In the genomic region with DNA sequence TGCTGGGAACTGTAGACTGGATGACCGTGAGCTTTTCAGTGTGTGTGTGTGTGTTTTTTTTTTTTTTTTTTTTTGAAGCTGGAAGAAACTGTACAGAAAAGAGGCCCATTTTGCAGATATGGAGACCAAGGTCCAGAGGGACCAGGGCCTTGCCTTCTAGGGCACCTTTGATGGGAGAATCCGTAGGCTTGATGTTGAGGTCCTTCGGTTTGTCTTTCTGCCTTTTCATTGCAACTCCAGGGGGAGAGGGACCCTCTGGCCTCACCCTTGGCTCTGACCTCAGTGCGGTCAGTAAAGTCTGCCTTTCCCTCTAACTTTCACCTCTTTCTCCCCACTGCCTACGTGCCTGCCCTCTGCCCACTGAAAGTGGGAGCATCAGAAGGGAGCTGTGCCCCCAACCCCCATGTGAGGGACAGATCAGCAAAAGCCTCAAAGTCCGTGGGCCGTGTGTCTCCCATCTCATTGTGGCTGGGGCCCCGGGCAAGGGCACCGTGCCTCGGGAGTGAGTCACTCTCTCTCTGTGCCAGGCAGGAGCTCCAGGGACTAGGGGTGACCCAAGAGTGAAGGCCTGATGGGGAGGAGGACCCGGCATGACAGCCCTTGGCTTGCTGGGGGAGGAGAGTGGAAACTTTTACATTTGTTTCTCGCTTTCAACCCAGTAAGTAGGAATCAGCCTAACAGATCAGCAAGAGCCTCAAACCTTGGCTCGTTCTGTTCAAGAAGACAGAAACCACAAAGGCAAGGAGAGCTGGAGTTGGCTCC, we compare ENCODE assay signal across 8 cellular contexts.
A peak's percentile ranks its signal among the peaks of the same experiment; 100 is the strongest.
DNase-seq lines count a peak whose midpoint lies in the region; ATAC-seq, FAIRE-seq and TF ChIP-seq lines count a peak whose summit lies in the region.

No MANE protein-coding gene starts in this region.

- peak overlapping the region; percentile 72; the same call in 1 of the 3 replicates for H2BK15ac ChIP-seq in IMR-90 (ENCODE audit: low read depth, low read length)

- H3K4me2 ChIP-seq in IMR-90 (ENCODE audit: low read depth, low read length), result peak overlapping the region; percentile 26

- POLR2A ChIA-PET in IMR-90 (lab: Charles Lee; ENCODE audit: unreplicated experiment), result interaction anchor here (0.5 kb wide), 1 partner anchor 44 kb away, joined by 5 read pairs; no protein-coding TSS in a partner anchor

- H3K9me1 ChIP-seq in IMR-90 (ENCODE audit: insufficient read depth, low read length), result peaks cover 27% of the 10 kb centered on the region

- H2BK5ac ChIP-seq in IMR-90 (ENCODE audit: low read depth, low read length, poor library complexity, severe bottlenecking), result peak overlapping the region; percentile 32

- no peak overlapping the region for H3K56ac ChIP-seq in IMR-90 (ENCODE audit: extremely low read depth, insufficient read depth, low read length)

- intact Hi-C loops in IMR-90 (cut with micrococcal nuclease) (no loop called here), body of pancreas (cut with DNase I) (no loop called here)

- no peak for FAIRE-seq in GM12891 (lab: Jason Lieb, UNC)

- DNase-seq in 8988T (peak; percentile 86), IMR-90 (peak; percentile 43), body of pancreas (peak in 2 of 4 donors; percentile 56 to 75), mucosa of gallbladder (ENCODE audit: low spot score) (peak; percentile 75), NCI-H2029 treated with DMSO at 0.1 percent for 48 hours (lab: John Stamatoyannopoulos, UW) (no peak), WERI-Rb-1 (no peak), GM12891 (ENCODE audit: insufficient read length, low spot score) (no peak)

- H2BK20ac ChIP-seq in IMR-90 (ENCODE audit: low read depth, low read length), result peak overlapping the region; percentile 61; the same call in 1 of the 2 replicates

- 0 out of 2 replicates have a peak overlapping the region, but pooled peaks have one; percentile 36 for H3K18ac ChIP-seq in IMR-90 (ENCODE audit: low read depth, low read length)

- peaks cover 67% of the 10 kb centered on the region for H4K20me1 ChIP-seq in IMR-90 (ENCODE audit: insufficient read depth, low read length)

- 0% methylated on average over 1 of the region's 13 CpGs; no CpG with 5 or more reads in 1 of the 2 experiments for WGBS in IMR-90 (ENCODE audit: extremely low coverage in 2 of 2, insufficient read length in 1 of 2), 2 experiments
- 54 to 58% methylated on average over 12 to 13 of the region's 13 CpGs for WGBS in body of pancreas, 2 donors

- H3K27me3 ChIP-seq in IMR-90 (ENCODE audit: control insufficient read depth, insufficient read depth, low read length) (no peaks in the 10 kb centered on the region), body of pancreas (no peaks in the 10 kb centered on the region), WERI-Rb-1 (ENCODE audit: insufficient read depth, low read depth, severe bottlenecking) (no peaks in the 10 kb centered on the region)

- peaks cover 20 to 68% of the 10 kb centered on the region in 2 experiments for H3K79me1 ChIP-seq in IMR-90 (ENCODE audit: low read depth in 1 of 2, low read length in 2 of 2)

- peak overlapping the region; percentile 65 for H2BK120ac ChIP-seq in IMR-90 (ENCODE audit: low read depth, low read length)

- peak overlapping the region; percentile 10; the same call in 1 of the 2 replicates for H3K9ac ChIP-seq in IMR-90 (ENCODE audit: low read depth, low read length)

- peak overlapping the region; percentile 35 for H2AFZ ChIP-seq in IMR-90 (replicated peaks; ENCODE audit: low read length, poor library complexity)

- H3K4me3 ChIP-seq in IMR-90 (ENCODE audit: insufficient read depth, low read depth, low read length) (no peak overlapping the region), body of pancreas (no peak overlapping the region), WERI-Rb-1 (ENCODE audit: low read depth, low read length) (no peak overlapping the region)

- H3K23ac ChIP-seq in IMR-90 (ENCODE audit: low read depth, low read length), result peak overlapping the region; percentile 59; the same call in 1 of the 2 replicates

- dilution Hi-C loops in IMR-90 (cut with HindIII; ENCODE audit: low sequenced_read_pairs, unreplicated experiment), result no loop called here

- peak overlapping the region; percentile 43 for H2AK9ac ChIP-seq in IMR-90 (replicated peaks; ENCODE audit: low read depth, low read length, poor library complexity)

- peak overlapping the region; percentile 66 for H3K4ac ChIP-seq in IMR-90 (ENCODE audit: low read depth, low read length)

- in situ Hi-C loops in IMR-90 (cut with MboI; ENCODE audit: low sequenced_read_pairs), result no loop called here

- H3K27ac ChIP-seq in IMR-90 (ENCODE audit: insufficient read depth, low read length), result peak overlapping the region; percentile 29
- H3K27ac ChIP-seq in body of pancreas, result peak overlapping the region in 1 of 4 donors; percentile 17
- H3K27ac ChIP-seq in WERI-Rb-1, result no peak overlapping the region

- H2AK5ac ChIP-seq in IMR-90 (ENCODE audit: low read depth, low read length), result peak overlapping the region; percentile 74

- H3K4me1 ChIP-seq in IMR-90 (ENCODE audit: control insufficient read depth, insufficient read depth, low read length) (peaks cover 7% of the 10 kb centered on the region), body of pancreas (peaks cover 10% of the 10 kb centered on the region)

- no peak for TF ChIP-seq POLR2A in IMR-90 (IDR thresholded peaks at IDR 0.05; ENCODE audit: low read depth, low read length)
- TF ChIP-seq POLR2A in body of pancreas (IDR thresholded peaks at IDR 0.05), result no peak
- TF ChIP-seq POLR2A in GM12891 (IDR thresholded peaks at IDR 0.05; ENCODE audit: low read depth, low read length), result no peak

- no peak for TF ChIP-seq CTCF in IMR-90 (conservative IDR thresholded peaks at IDR 0.05; ENCODE audit: low read depth, low read length)
- TF ChIP-seq CTCF in body of pancreas (IDR thresholded peaks at IDR 0.05), result no peak
- no peak for TF ChIP-seq CTCF in WERI-Rb-1 (IDR thresholded peaks at IDR 0.05; ENCODE audit: low read depth, low read length)

- peak overlapping the region; percentile 15 to 48; a peak in 3 of 4 replicates for H4K8ac ChIP-seq in IMR-90 (ENCODE audit: low read depth in 2 of 2, low read length in 2 of 2)

- CTCF ChIA-PET in IMR-90 (lab: Yijun Ruan, JAX), result interaction anchor here (0.8 to 1.0 kb wide), 2 partner anchors 32 to 122 kb away, joined by 3 to 5 read pairs; no protein-coding TSS in a partner anchor

- H4K91ac ChIP-seq in IMR-90 (ENCODE audit: insufficient read depth, low read depth, low read length), result peak overlapping the region; percentile 66; the same call in 1 of the 2 replicates

- H3K9me3 ChIP-seq in IMR-90 (ENCODE audit: control insufficient read depth, insufficient read depth, low read length) (no peaks in the 10 kb centered on the region), body of pancreas (no peaks in the 10 kb centered on the region), WERI-Rb-1 (ENCODE audit: severe bottlenecking) (no peaks in the 10 kb centered on the region)

- peak; percentile 86 for ATAC-seq in IMR-90 (ENCODE audit: low read depth)
- peak; percentile 63 for ATAC-seq in body of pancreas
- no peak for ATAC-seq in HG03521 (IDR thresholded peaks at IDR 0.05; ENCODE audit: unreplicated experiment)

- 0 out of 2 replicates have a peak overlapping the region, but pooled peaks have one; percentile 21 for H4K5ac ChIP-seq in IMR-90 (ENCODE audit: low read depth, low read length)

- H3K14ac ChIP-seq in IMR-90 (replicated peaks; ENCODE audit: low read depth, low read length), result peak overlapping the region; percentile 64

- no TSS peak for BruUV-seq in IMR-90 (replicated peaks; lab: Mats Ljungman, UMichigan)

- H3K36me3 ChIP-seq in IMR-90 (ENCODE audit: control insufficient read depth, insufficient read depth, low read length) (no peaks in the 10 kb centered on the region), body of pancreas (replicated peaks in 1 of 2; ENCODE audit: insufficient read depth in 1 of 2, low read depth in 2 of 2) (no peaks in the 10 kb centered on the region), WERI-Rb-1 (no peaks in the 10 kb centered on the region)

- 0 out of 2 replicates have a peak, but pooled peaks have one; percentile 16 for TF ChIP-seq RAD21 in IMR-90 (IDR thresholded peaks at IDR 0.05; ENCODE audit: low read length)

TF ChIP-seq in IMR-90, 13 proteins besides CTCF, POLR2A, EP300 and RAD21:
- TF ChIP-seq FOS (IDR thresholded peaks at IDR 0.05; ENCODE audit: low read depth, low read length) (peak; percentile 49; the same call in 1 of the 2 replicates), MXI1 (IDR thresholded peaks at IDR 0.05; ENCODE audit: borderline replicate concordance, low read depth, low read length) (no peak)
TF ChIP-seq in IMR-90: peak in this region for 1.

TF ChIP-seq in GM12891, 5 proteins besides CTCF, POLR2A, EP300 and RAD21:
- TF ChIP-seq SPI1 (IDR thresholded peaks at IDR 0.05; ENCODE audit: low read depth, low read length) (no peak), PAX5 (IDR thresholded peaks at IDR 0.05; ENCODE audit: insufficient read depth, low read length, severe bottlenecking) (no peak), TAF1 (IDR thresholded peaks at IDR 0.05; ENCODE audit: low read depth, low read length) (no peak), POU2F2 (IDR thresholded peaks at IDR 0.05; ENCODE audit: low read depth, low read length) (no peak), POLR2AphosphoS5 (IDR thresholded peaks at IDR 0.05; ENCODE audit: low read depth, low read length) (no peak)

Comparison
In these comparisons a context has a peak if more than half of its experiments do, and no peak if none do; other contexts are left out.
1. DNase-seq: peak in 8988T (single experiment), IMR-90 (single experiment) and mucosa of gallbladder (single experiment); none in NCI-H2029 treated with DMSO at 0.1 percent for 48 hours (single experiment), WERI-Rb-1 (single experiment) and GM12891 (single experiment).